Comparison of ENCODE assay signal across 15 cellular contexts in genomic region chr7:17770710-17771375, GRCh38.
A peak's percentile ranks its signal among the peaks of the same experiment; 100 is the strongest.
DNase-seq lines count a peak whose midpoint lies in the region; ATAC-seq and TF ChIP-seq lines count a peak whose summit lies in the region.
"Had no signal": no experiment of that assay in that cellular context is flagged by ENCODE, and none has a peak within 500 bp of the region (broad histone marks: within the 10 kb centered on the region; RNA-seq: fewer than 3 reads in every experiment).

No MANE protein-coding gene starts in this region.

- H3K4me3 Mint-ChIP-seq in stimulated activated naive CD8-positive, alpha-beta T cell treated with anti-CD3 and anti-CD28 coated beads, Interleukin-15, amount 100 ng/mL, for 72 hours, result no peak overlapping the region
- H3K4me3 Mint-ChIP-seq: activated T-cell treated with anti-CD3 and anti-CD28 coated beads, Interleukin-2, amount 50 U/mL, for 72 hours; stimulated activated naive CD8-positive, alpha-beta T cell treated with anti-CD3 and anti-CD28 coated beads, Interleukin-15, Interleukin-2, amounts not matched to agents 100 ng/mL and 50 ng/mL, for 24 hours had no signal

- DNase-seq in Ammon's horn (ENCODE audit: low spot score) (peak; percentile 48), NCI-H69 (lab: John Stamatoyannopoulos, UW) (peak; percentile 84), epithelial cell of esophagus (ENCODE audit: low read depth) (peak; percentile 71), stomach (no peak), C1 segment of cervical spinal cord (lab: John Stamatoyannopoulos, UW) (no peak)
- no peak for DNase-seq in stimulated activated CD4-positive, alpha-beta T cell treated with anti-CD3 and anti-CD28 coated beads, Interleukin-4, amount 100 ng/mL, for 1 hour
- DNase-seq in stimulated activated naive CD8-positive, alpha-beta T cell treated with anti-CD3 and anti-CD28 coated beads, Interleukin-15, amount 100 ng/mL, for 72 hours, result no peak
- DNase-seq: activated CD4-positive, alpha-beta T cell treated with anti-CD3 and anti-CD28 coated beads for 48 hours; activated T-cell treated with anti-CD3 and anti-CD28 coated beads, Interleukin-2, amount 50 U/mL, for 72 hours; BE2C; cortex of kidney; NCI-H748 treated with DMSO at 0.1 percent for 48 hours; stimulated activated CD4-positive, alpha-beta T cell treated with anti-CD3 and anti-CD28 coated beads, Interleukin-2, amount 100 ng/mL, for 48 hours had no signal

- H3K27me3 Mint-ChIP-seq in stimulated activated naive CD8-positive, alpha-beta T cell treated with anti-CD3 and anti-CD28 coated beads, Interleukin-15, amount 100 ng/mL, for 72 hours, result no peaks in the 10 kb centered on the region
- H3K27me3 Mint-ChIP-seq: stimulated activated naive CD8-positive, alpha-beta T cell treated with anti-CD3 and anti-CD28 coated beads, Interleukin-15, Interleukin-2, amounts not matched to agents 100 ng/mL and 50 ng/mL, for 24 hours had no signal

- no peaks in the 10 kb centered on the region for H3K27me3 ChIP-seq in stomach
- H3K27me3 ChIP-seq: BE2C had no signal

- ATAC-seq in GM18868 (IDR thresholded peaks at IDR 0.05; ENCODE audit: unreplicated experiment), result peak; percentile 39
- no peak for ATAC-seq in stimulated activated naive CD8-positive, alpha-beta T cell treated with anti-CD3 and anti-CD28 coated beads, Interleukin-15, amount 100 ng/mL, for 72 hours
- ATAC-seq: activated T-cell treated with anti-CD3 and anti-CD28 coated beads, Interleukin-2, amount 50 U/mL, for 72 hours had no signal

- TF ChIP-seq EP300 in stomach (IDR thresholded peaks at IDR 0.05), result no peak

- no peaks in the 10 kb centered on the region for H3K9me3 ChIP-seq in stomach
- H3K9me3 ChIP-seq: BE2C had no signal

- TF ChIP-seq POLR2A in stomach (IDR thresholded peaks at IDR 0.05), result no peak

- H3K27ac Mint-ChIP-seq in stimulated activated naive CD8-positive, alpha-beta T cell treated with anti-CD3 and anti-CD28 coated beads, Interleukin-15, amount 100 ng/mL, for 72 hours, result no peak overlapping the region
- H3K27ac Mint-ChIP-seq: activated T-cell treated with anti-CD3 and anti-CD28 coated beads, Interleukin-2, amount 50 U/mL, for 72 hours; stimulated activated naive CD8-positive, alpha-beta T cell treated with anti-CD3 and anti-CD28 coated beads, Interleukin-15, Interleukin-2, amounts not matched to agents 100 ng/mL and 50 ng/mL, for 24 hours had no signal

- peaks cover 7% of the 10 kb centered on the region for H3K4me1 Mint-ChIP-seq in stimulated activated naive CD8-positive, alpha-beta T cell treated with anti-CD3 and anti-CD28 coated beads, Interleukin-15, amount 100 ng/mL, for 72 hours

- WGBS in stomach, 5 donors, result 61 to 74% (median 65%) methylated on average over 4 of the region's 4 CpGs

- intact Hi-C loops in stomach (cut with DNase I; ENCODE audit: low total_unique reads), result no loop called here

- no peak overlapping the region for H3K4me3 ChIP-seq in epithelial cell of esophagus (ENCODE audit: low read length)
- H3K4me3 ChIP-seq in stomach, result no peak overlapping the region

- no peak for TF ChIP-seq CTCF in epithelial cell of esophagus (IDR thresholded peaks at IDR 0.05; ENCODE audit: insufficient read depth, low read depth, low read length, missing control alignments)
- TF ChIP-seq CTCF in stomach (IDR thresholded peaks at IDR 0.05), result no peak

- H3K36me3 ChIP-seq in stomach, result no peaks in the 10 kb centered on the region
- H3K36me3 ChIP-seq: BE2C had no signal

- peaks cover 0 to 7% (median 3%) of the 10 kb centered on the region in 4 donors for H3K4me1 ChIP-seq in stomach
- H3K4me1 ChIP-seq: BE2C had no signal

- peaks cover 0 to 7% of the 10 kb centered on the region in 2 donors for H3K9me3 Mint-ChIP-seq in stimulated activated naive CD8-positive, alpha-beta T cell treated with anti-CD3 and anti-CD28 coated beads, Interleukin-15, amount 100 ng/mL, for 72 hours
- H3K9me3 Mint-ChIP-seq: activated T-cell treated with anti-CD3 and anti-CD28 coated beads, Interleukin-2, amount 50 U/mL, for 72 hours; stimulated activated naive CD8-positive, alpha-beta T cell treated with anti-CD3 and anti-CD28 coated beads, Interleukin-15, Interleukin-2, amounts not matched to agents 100 ng/mL and 50 ng/mL, for 24 hours had no signal

- H3K27ac ChIP-seq in stomach, result no peak overlapping the region

Comparison
In these comparisons a context has a peak if more than half of its experiments do, and no peak if none do; other contexts are left out.
1. DNase-seq: peak in Ammon's horn (single experiment), NCI-H69 (single experiment) and epithelial cell of esophagus (single experiment); none in stomach (single experiment), stimulated activated CD4-positive, alpha-beta T cell treated with anti-CD3 and anti-CD28 coated beads, Interleukin-4, amount 100 ng/mL, for 1 hour (single experiment), C1 segment of cervical spinal cord (0 of 14) and stimulated activated naive CD8-positive, alpha-beta T cell treated with anti-CD3 and anti-CD28 coated beads, Interleukin-15, amount 100 ng/mL, for 72 hours (0 of 2).